14 cellular contexts compared by ENCODE assay signal in the genomic region with DNA sequence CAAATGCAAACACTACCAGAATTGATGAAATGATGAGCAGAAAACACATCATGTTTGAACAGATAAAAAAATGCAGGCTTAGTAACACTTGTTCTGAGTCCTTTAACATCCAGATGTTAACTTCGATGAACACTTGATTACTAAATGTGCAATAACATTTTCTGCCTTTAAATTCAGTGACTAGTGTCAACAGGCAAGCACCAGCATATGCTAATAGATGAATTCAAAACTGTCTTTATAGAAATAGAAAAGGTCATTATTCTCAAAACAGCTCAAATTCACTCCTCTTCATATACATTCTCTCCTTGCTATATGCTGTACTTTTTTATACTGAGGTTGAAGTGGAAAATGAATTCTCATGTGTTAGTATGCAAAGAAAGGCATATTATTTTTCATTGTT. TPM values are rescaled to one million over a fixed set of nuclear protein-coding genes. Genes with fewer than 3 reads are reported as not detected.
DNase-seq lines count a peak whose midpoint lies in the region; ATAC-seq and TF ChIP-seq lines count a peak whose summit lies in the region.
"Had no signal": no experiment of that assay in that cellular context is flagged by ENCODE, and none has a peak within 500 bp of the region (broad histone marks: within the 10 kb centered on the region; RNA-seq: fewer than 3 reads in every experiment).

A gene with protein sequence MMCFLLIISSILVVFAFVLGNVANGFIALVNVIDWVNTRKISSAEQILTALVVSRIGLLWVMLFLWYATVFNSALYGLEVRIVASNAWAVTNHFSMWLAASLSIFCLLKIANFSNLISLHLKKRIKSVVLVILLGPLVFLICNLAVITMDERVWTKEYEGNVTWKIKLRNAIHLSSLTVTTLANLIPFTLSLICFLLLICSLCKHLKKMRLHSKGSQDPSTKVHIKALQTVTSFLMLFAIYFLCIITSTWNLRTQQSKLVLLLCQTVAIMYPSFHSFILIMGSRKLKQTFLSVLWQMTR (minus strand): TSS at position 101 of the 400 bp plus-strand sequence. CDS start 49 bp downstream, at position 52.

- H3K4me3 ChIP-seq in Karpas-422 (ENCODE audit: low read length) (no peak within 1 kb of the TSS), osteoblast (ENCODE audit: insufficient read depth, low read length) (no peak within 1 kb of the TSS)

- no peak for ATAC-seq in activated naive CD8-positive, alpha-beta T cell treated with anti-CD3 and anti-CD28 coated beads, Interleukin-2, amount 50 U/mL, for 24 hours

- H3K36me3 ChIP-seq in Karpas-422 (ENCODE audit: insufficient read depth, low read length): no peaks in the 10 kb centered on the region; the same call in 1 of the 2 replicates
- no peaks in the 10 kb centered on the region for H3K36me3 ChIP-seq in osteoblast (ENCODE audit: insufficient read depth, low read length)

- H2AFZ ChIP-seq in Karpas-422 (ENCODE audit: low read length) (no peak within 1 kb of the TSS), osteoblast (ENCODE audit: low read length) (no peak within 1 kb of the TSS)

- no peak for TF ChIP-seq CTCF in osteoblast (IDR thresholded peaks at IDR 0.05; ENCODE audit: extremely low read depth, low read depth, low read length)

- peaks cover 5% of the 10 kb centered on the region for H3K9me3 Mint-ChIP-seq in activated naive CD8-positive, alpha-beta T cell treated with anti-CD3 and anti-CD28 coated beads, Interleukin-2, amount 50 U/mL, for 24 hours
- peaks cover 9% of the 10 kb centered on the region for H3K9me3 Mint-ChIP-seq in activated naive CD8-positive, alpha-beta T cell treated with anti-CD3 and anti-CD28 coated beads for 36 hours

- peaks cover 6% of the 10 kb centered on the region for H3K4me1 Mint-ChIP-seq in activated naive CD8-positive, alpha-beta T cell treated with anti-CD3 and anti-CD28 coated beads, Interleukin-2, amount 50 U/mL, for 24 hours
- peaks cover 2% of the 10 kb centered on the region for H3K4me1 Mint-ChIP-seq in activated naive CD8-positive, alpha-beta T cell treated with anti-CD3 and anti-CD28 coated beads for 36 hours
- H3K4me1 Mint-ChIP-seq: H9 had no signal

- DNase-seq in activated naive CD8-positive, alpha-beta T cell treated with anti-CD3 and anti-CD28 coated beads, Interleukin-2, amount 50 U/mL, for 24 hours: no peak
- DNase-seq in activated naive CD8-positive, alpha-beta T cell treated with anti-CD3 and anti-CD28 coated beads for 36 hours: no peak
- DNase-seq in Karpas-422 (no peak), erythroblast (lab: John Stamatoyannopoulos, UW) (peak; percentile 6 to 11), osteoblast (ENCODE audit: insufficient read length, low spot score, missing footprints) (no peak), NCI-H446 treated with DMSO at 0.1 percent for 48 hours (lab: John Stamatoyannopoulos, UW) (no peak)
- DNase-seq: C1 segment of cervical spinal cord; Calu3; CD4-positive, alpha-beta T cell; DMS 273 treated with DMSO at 0.1 percent for 48 hours; H9 had no signal

- no peaks in the 10 kb centered on the region for H3K27me3 Mint-ChIP-seq in activated naive CD8-positive, alpha-beta T cell treated with anti-CD3 and anti-CD28 coated beads, Interleukin-2, amount 50 U/mL, for 24 hours
- H3K27me3 Mint-ChIP-seq in activated naive CD8-positive, alpha-beta T cell treated with anti-CD3 and anti-CD28 coated beads for 36 hours: no peaks in the 10 kb centered on the region
- H3K27me3 Mint-ChIP-seq: B cell; CD4-positive, alpha-beta T cell had no signal

- peak within 1 kb of the TSS; percentile 0 for H3K27ac Mint-ChIP-seq in activated naive CD8-positive, alpha-beta T cell treated with anti-CD3 and anti-CD28 coated beads, Interleukin-2, amount 50 U/mL, for 24 hours
- no peak within 1 kb of the TSS for H3K27ac Mint-ChIP-seq in activated naive CD8-positive, alpha-beta T cell treated with anti-CD3 and anti-CD28 coated beads for 36 hours
- H3K27ac Mint-ChIP-seq: B cell; CD4-positive, alpha-beta T cell; H9 had no signal

- no peaks in the 10 kb centered on the region for H4K20me1 ChIP-seq in Karpas-422 (ENCODE audit: insufficient read depth, low read depth, low read length)
- H4K20me1 ChIP-seq in osteoblast (ENCODE audit: insufficient read depth, low read length): no peaks in the 10 kb centered on the region

- H3K27me3 ChIP-seq in Karpas-422 (ENCODE audit: low read length): no peaks in the 10 kb centered on the region
- no peaks in the 10 kb centered on the region for H3K27me3 ChIP-seq in osteoblast (ENCODE audit: insufficient read depth, low read length)

- H3K36me3 Mint-ChIP-seq in activated naive CD8-positive, alpha-beta T cell treated with anti-CD3 and anti-CD28 coated beads, Interleukin-2, amount 50 U/mL, for 24 hours (ENCODE audit: low read depth): peaks cover 32% of the 10 kb centered on the region
- H3K36me3 Mint-ChIP-seq in activated naive CD8-positive, alpha-beta T cell treated with anti-CD3 and anti-CD28 coated beads for 36 hours: peaks cover 25% of the 10 kb centered on the region

- no peak within 1 kb of the TSS for H3K27ac ChIP-seq in Karpas-422 (ENCODE audit: low read length)
- no peak within 1 kb of the TSS for H3K27ac ChIP-seq in temporal lobe (ENCODE audit: low read depth, low read length)
- H3K27ac ChIP-seq in osteoblast (ENCODE audit: low read depth, low read length): no peak within 1 kb of the TSS

- H3K9me3 ChIP-seq in Karpas-422 (ENCODE audit: low read length) (no peaks in the 10 kb centered on the region), osteoblast (ENCODE audit: low read depth, low read length) (no peaks in the 10 kb centered on the region)

- no peak within 1 kb of the TSS for H3K4me2 ChIP-seq in Karpas-422 (ENCODE audit: low read depth, low read length, poor library complexity, severe bottlenecking)
- no peak within 1 kb of the TSS for H3K4me2 ChIP-seq in osteoblast (ENCODE audit: insufficient read depth, low read length)

- H3K9me2 ChIP-seq in Karpas-422 (replicated peaks; ENCODE audit: insufficient read depth, low read length): no peaks in the 10 kb centered on the region

- H3K4me1 ChIP-seq in Karpas-422 (ENCODE audit: low read length): no peaks in the 10 kb centered on the region
- no peaks in the 10 kb centered on the region for H3K4me1 ChIP-seq in osteoblast (ENCODE audit: insufficient read depth, low read length)

- H3K79me2 ChIP-seq in Karpas-422 (ENCODE audit: low read length) (peaks cover 41% of the 10 kb centered on the region), osteoblast (ENCODE audit: insufficient read depth, low read length) (no peaks in the 10 kb centered on the region)

- H3K4me3 Mint-ChIP-seq in activated naive CD8-positive, alpha-beta T cell treated with anti-CD3 and anti-CD28 coated beads, Interleukin-2, amount 50 U/mL, for 24 hours: no peak within 1 kb of the TSS
- H3K4me3 Mint-ChIP-seq in activated naive CD8-positive, alpha-beta T cell treated with anti-CD3 and anti-CD28 coated beads for 36 hours: no peak within 1 kb of the TSS
- H3K4me3 Mint-ChIP-seq: B cell; CD4-positive, alpha-beta T cell; H9 had no signal

- no peak for TF ChIP-seq POLR2A in erythroblast (IDR thresholded peaks at IDR 0.05; ENCODE audit: low read length)

- no peak within 1 kb of the TSS for H3K9ac ChIP-seq in Karpas-422 (ENCODE audit: low read length)

RNA-seq across cellular contexts. Expression of the gene that starts here (rescaled TPM):
- total RNA-seq in activated naive CD8-positive, alpha-beta T cell treated with anti-CD3 and anti-CD28 coated beads for 36 hours: under 1 TPM; 0.50 to 0.89 TPM
- total RNA-seq in Karpas-422 (2014; rRNA removed; shearing (Covaris generic); ENCODE audit: low replicate concordance): 3.5 and 16.4 TPM in 2 replicates
- total RNA-seq in temporal lobe (11.3 TPM), osteoblast (5.0 and 7.6 TPM in 2 replicates)
- total RNA-seq: Daoy had no signal

Comparison
In these comparisons a context has a peak if more than half of its experiments do, and no peak if none do; other contexts are left out.
1. DNase-seq: peak in erythroblast (2 of 2); none in activated naive CD8-positive, alpha-beta T cell treated with anti-CD3 and anti-CD28 coated beads, Interleukin-2, amount 50 U/mL, for 24 hours (single experiment), activated naive CD8-positive, alpha-beta T cell treated with anti-CD3 and anti-CD28 coated beads for 36 hours (single experiment), Karpas-422 (single experiment), osteoblast (single experiment) and NCI-H446 treated with DMSO at 0.1 percent for 48 hours (single experiment).